ENCODE assay signal across 16 cellular contexts in the genomic region with DNA sequence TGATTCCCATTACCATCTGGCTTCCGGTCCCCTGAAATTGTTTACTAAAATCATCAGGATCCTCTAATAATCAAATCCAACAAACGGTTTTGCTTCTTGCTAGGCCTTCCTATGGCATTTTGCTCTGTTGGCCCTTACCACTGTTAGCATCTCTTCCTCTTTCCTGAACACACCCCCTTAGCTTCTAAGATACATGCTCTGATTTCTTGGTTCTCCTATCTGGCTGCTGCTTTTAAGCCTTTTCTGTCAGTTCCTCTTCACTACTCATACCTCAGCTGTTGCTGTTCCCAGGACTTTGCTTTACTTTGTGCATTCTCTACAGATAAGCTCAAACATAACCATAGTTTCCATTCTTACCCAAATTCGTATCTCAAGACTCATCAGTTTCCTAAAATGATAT. TPM values are rescaled to one million over a fixed set of nuclear protein-coding genes. Genes with fewer than 3 reads are reported as not detected.
"Had no signal": no experiment of that assay in that cellular context is flagged by ENCODE, and none has a peak within 500 bp of the region (broad histone marks: within the 10 kb centered on the region; RNA-seq: fewer than 3 reads in every experiment).

No MANE protein-coding gene starts in this region.

- H3K4me3 Mint-ChIP-seq: activated naive CD8-positive, alpha-beta T cell treated with anti-CD3 and anti-CD28 coated beads, Interleukin-2, amount 50 U/mL, for 24 hours; activated T-helper 1 cell treated with anti-CD3 and anti-CD28 coated beads, Interleukin-12 subunit alpha, Interleukin-12 subunit beta, Interleukin-2, Interleukin-4 antibody, amounts not matched to agents 30 ng/mL and 10 ng/mL and 1 ng/mL, durations not matched to agents 14 hours and 24 hours and 36 hours; dendritic cell treated with granulocyte-macrophage colony-stimulating factor and Interleukin-4, amounts not matched to agents 40 ng/mL and 50 ng/mL, for 4 days; immature natural killer cell; nephron progenitor cell; T-helper 1 cell treated with Interleukin-12 subunit alpha and Interleukin-12 subunit beta and Interleukin-4 antibody, amounts not matched to agents 30 μg/mL and 1 μg/mL, for 36 hours had no signal

- H3K36me3 ChIP-seq: right lobe of liver had no signal

- DNase-seq: activated CD4-positive, alpha-beta T cell treated with anti-CD3 and anti-CD28 coated beads, Interleukin-2, amount 50 U/mL, for 1 hour; activated naive CD4-positive, alpha-beta T cell; activated naive CD8-positive, alpha-beta T cell treated with anti-CD3 and anti-CD28 coated beads, Interleukin-2, amount 50 U/mL, for 24 hours; aorta; effector memory CD4-positive, alpha-beta T cell; foreskin keratinocyte; immature natural killer cell; nephron progenitor cell; psoas muscle; right lobe of liver; stomach; testis had no signal

- H3K27ac ChIP-seq: foreskin keratinocyte, psoas muscle, right lobe of liver, stomach, testis had no signal

- H3K27me3 Mint-ChIP-seq: dendritic cell treated with granulocyte-macrophage colony-stimulating factor and Interleukin-4, amounts not matched to agents 40 ng/mL and 50 ng/mL, for 4 days had no signal

- H3K9me3 Mint-ChIP-seq: activated naive CD8-positive, alpha-beta T cell treated with anti-CD3 and anti-CD28 coated beads, Interleukin-2, amount 50 U/mL, for 24 hours; activated T-helper 1 cell treated with anti-CD3 and anti-CD28 coated beads, Interleukin-12 subunit alpha, Interleukin-12 subunit beta, Interleukin-2, Interleukin-4 antibody, amounts not matched to agents 30 ng/mL and 10 ng/mL and 1 ng/mL, durations not matched to agents 14 hours and 24 hours and 36 hours; dendritic cell treated with granulocyte-macrophage colony-stimulating factor and Interleukin-4, amounts not matched to agents 40 ng/mL and 50 ng/mL, for 4 days; nephron progenitor cell; T-helper 1 cell treated with Interleukin-12 subunit alpha and Interleukin-12 subunit beta and Interleukin-4 antibody, amounts not matched to agents 30 μg/mL and 1 μg/mL, for 36 hours had no signal

- H3K4me1 Mint-ChIP-seq: immature natural killer cell, nephron progenitor cell had no signal

- H3K4me3 ChIP-seq: psoas muscle, right lobe of liver, stomach, testis had no signal

- H3K36me3 Mint-ChIP-seq: immature natural killer cell had no signal

- ATAC-seq: activated naive CD8-positive, alpha-beta T cell treated with anti-CD3 and anti-CD28 coated beads, Interleukin-2, amount 50 U/mL, for 24 hours; foreskin keratinocyte; psoas muscle had no signal

- H3K27me3 ChIP-seq: foreskin keratinocyte, right lobe of liver, stomach, testis had no signal

- H3K4me1 ChIP-seq: foreskin keratinocyte, psoas muscle, right lobe of liver, testis had no signal

- H3K9me3 ChIP-seq: psoas muscle, right lobe of liver, stomach, testis had no signal

- H3K27ac Mint-ChIP-seq: activated naive CD8-positive, alpha-beta T cell treated with anti-CD3 and anti-CD28 coated beads, Interleukin-2, amount 50 U/mL, for 24 hours; activated T-helper 1 cell treated with anti-CD3 and anti-CD28 coated beads, Interleukin-12 subunit alpha, Interleukin-12 subunit beta, Interleukin-2, Interleukin-4 antibody, amounts not matched to agents 30 ng/mL and 10 ng/mL and 1 ng/mL, durations not matched to agents 14 hours and 24 hours and 36 hours; dendritic cell treated with granulocyte-macrophage colony-stimulating factor and Interleukin-4, amounts not matched to agents 40 ng/mL and 50 ng/mL, for 4 days; immature natural killer cell; nephron progenitor cell; T-helper 1 cell treated with Interleukin-12 subunit alpha and Interleukin-12 subunit beta and Interleukin-4 antibody, amounts not matched to agents 30 μg/mL and 1 μg/mL, for 36 hours had no signal

RNA-seq across cellular contexts. Expression of gene CAPNS2, which starts 11.4 kb away (rescaled TPM):
- total RNA-seq: activated CD8-positive, alpha-beta memory T cell treated with anti-CD3 and anti-CD28 coated beads for 36 hours; activated T-helper 1 cell treated with anti-CD3 and anti-CD28 coated beads, Interleukin-12 subunit alpha, Interleukin-12 subunit beta, Interleukin-2, Interleukin-4 antibody, amounts not matched to agents 30 ng/mL and 10 ng/mL and 1 ng/mL, durations not matched to agents 14 hours and 24 hours and 36 hours had no signal
- polyA plus RNA-seq: aorta, immature natural killer cell had no signal
